24 cellular contexts compared by ENCODE assay signal in genomic region chr2:2831656-2832055, GRCh38.
DNase-seq lines count a peak whose midpoint lies in the region; TF ChIP-seq lines count a peak whose summit lies in the region.
"Had no signal": no experiment of that assay in that cellular context is flagged by ENCODE, and none has a peak within 500 bp of the region (broad histone marks: within the 10 kb centered on the region; RNA-seq: fewer than 3 reads in every experiment).

No MANE protein-coding gene starts in this region.

- H3K79me2 ChIP-seq in OCI-LY1 (ENCODE audit: insufficient read depth, low read length) (no peaks in the 10 kb centered on the region), parathyroid adenoma (no peaks in the 10 kb centered on the region)

- H3K9me3 Mint-ChIP-seq in glutamatergic neuron (ENCODE audit: unreplicated experiment) = peaks cover 7% of the 10 kb centered on the region
- H3K9me3 Mint-ChIP-seq: activated CD8-positive, alpha-beta T cell treated with anti-CD3 and anti-CD28 coated beads for 36 hours; neural crest cell had no signal

- H4K20me1 ChIP-seq in OCI-LY1 (ENCODE audit: insufficient read depth, low read length) = no peaks in the 10 kb centered on the region

- TF ChIP-seq CTCF in OCI-LY1 (IDR thresholded peaks at IDR 0.05; ENCODE audit: low read length) = peak; percentile 11; the same call in 1 of the 2 replicates
- TF ChIP-seq CTCF in glutamatergic neuron (IDR thresholded peaks at IDR 0.05; ENCODE audit: partially characterized antibody, unreplicated experiment) = no peak
- no peak for TF ChIP-seq CTCF in parathyroid adenoma (IDR thresholded peaks at IDR 0.05)
- no peak for TF ChIP-seq CTCF in GM10266 (IDR thresholded peaks at IDR 0.05; ENCODE audit: control insufficient read depth, insufficient read depth, low read depth, missing control alignments)

- H3K27me3 Mint-ChIP-seq in glutamatergic neuron (ENCODE audit: unreplicated experiment) = peaks cover 2% of the 10 kb centered on the region
- H3K27me3 Mint-ChIP-seq: activated CD8-positive, alpha-beta T cell treated with anti-CD3 and anti-CD28 coated beads for 36 hours; effector memory CD8-positive, alpha-beta T cell had no signal

- peaks cover 8% of the 10 kb centered on the region for H3K4me1 Mint-ChIP-seq in glutamatergic neuron (ENCODE audit: low read depth, unreplicated experiment)
- H3K4me1 Mint-ChIP-seq: B cell had no signal

- H3K27ac Mint-ChIP-seq in glutamatergic neuron (ENCODE audit: unreplicated experiment) = peak overlapping the region; percentile 36
- H3K27ac Mint-ChIP-seq: activated CD8-positive, alpha-beta T cell treated with anti-CD3 and anti-CD28 coated beads for 36 hours; B cell; effector memory CD8-positive, alpha-beta T cell had no signal

- H2AFZ ChIP-seq in OCI-LY1 (ENCODE audit: low read length) (no peak overlapping the region), parathyroid adenoma (peak overlapping the region; percentile 64)

- H3K9me2 ChIP-seq in OCI-LY1 (ENCODE audit: low read depth, low read length) = no peaks in the 10 kb centered on the region

- H3K27ac ChIP-seq in OCI-LY1 (ENCODE audit: low read depth, low read length, poor library complexity, severe bottlenecking) (no peak overlapping the region), parathyroid adenoma (no peak overlapping the region)
- H3K27ac ChIP-seq: ascending aorta had no signal

- H3K4me3 ChIP-seq in OCI-LY1 (ENCODE audit: low read depth, low read length, poor library complexity, severe bottlenecking) = no peak overlapping the region
- H3K4me3 ChIP-seq in parathyroid adenoma (ENCODE audit: low read depth, low read length) = no peak overlapping the region
- H3K4me3 ChIP-seq: ascending aorta, K562 had no signal

- DNase-seq in NCI-H146 (lab: John Stamatoyannopoulos, UW) (peak; percentile 23), NCI-H146 treated with DMSO at 0.1 percent for 48 hours (lab: John Stamatoyannopoulos, UW; ENCODE audit: unreplicated experiment) (no peak), glutamatergic neuron (peak; percentile 52), ACHN (no peak), anterior cingulate cortex (lab: John Stamatoyannopoulos, UW) (no peak), GM10266 (ENCODE audit: extremely low spot score) (no peak)
- DNase-seq: 8988T; activated CD4-positive, CD25-positive, alpha-beta regulatory T cell; activated CD8-positive, alpha-beta T cell treated with anti-CD3 and anti-CD28 coated beads for 36 hours; activated naive CD4-positive, alpha-beta T cell treated with anti-CD3 and anti-CD28 coated beads, Interleukin-2, amount 50 U/mL, for 16 hours; activated T-cell treated with anti-CD3 and anti-CD28 coated beads, Interleukin-2, amount 50 U/mL, for 48 hours; Caco-2; cerebellar nuclear complex; effector memory CD8-positive, alpha-beta T cell; left colon; midbrain; NCI-H1930; T-helper 9 cell had no signal

- H3K9ac ChIP-seq in OCI-LY1 (ENCODE audit: low read length) (no peak overlapping the region), parathyroid adenoma (no peak overlapping the region)

- H3K9me3 ChIP-seq in OCI-LY1 (ENCODE audit: low read length) (no peaks in the 10 kb centered on the region), parathyroid adenoma (ENCODE audit: control insufficient read depth, low read length) (no peaks in the 10 kb centered on the region)
- H3K9me3 ChIP-seq: ascending aorta, Caco-2 had no signal

- H3F3A ChIP-seq in OCI-LY1 (ENCODE audit: insufficient read depth, low read length) = no peaks in the 10 kb centered on the region

- in situ Hi-C loops in ACHN (cut with HindIII; ENCODE audit: low pct_ligation_motif_present, low pct_unique_long_range_greater_than_20kb, low sequenced_read_pairs) = no loop called here

- H3K4me1 ChIP-seq in OCI-LY1 (ENCODE audit: insufficient read depth, low read length, severe bottlenecking) (no peaks in the 10 kb centered on the region), parathyroid adenoma (peaks cover 7% of the 10 kb centered on the region)
- H3K4me1 ChIP-seq: ascending aorta, Caco-2 had no signal

- H3K36me3 Mint-ChIP-seq in glutamatergic neuron (ENCODE audit: unreplicated experiment) = peaks cover 4% of the 10 kb centered on the region

- H3K4me2 ChIP-seq in OCI-LY1 (ENCODE audit: low read length) (no peak overlapping the region), parathyroid adenoma (ENCODE audit: low read length) (no peak overlapping the region)

- H3K4me3 Mint-ChIP-seq in glutamatergic neuron (ENCODE audit: unreplicated experiment) = peak overlapping the region; percentile 26
- H3K4me3 Mint-ChIP-seq: activated CD8-positive, alpha-beta T cell treated with anti-CD3 and anti-CD28 coated beads for 36 hours; B cell; effector memory CD8-positive, alpha-beta T cell; neural crest cell had no signal

- no peaks in the 10 kb centered on the region for H3K36me3 ChIP-seq in OCI-LY1 (ENCODE audit: insufficient read depth, low read length)
- H3K36me3 ChIP-seq in parathyroid adenoma (ENCODE audit: control insufficient read depth, insufficient read depth, low read length) = no peaks in the 10 kb centered on the region
- H3K36me3 ChIP-seq: ascending aorta had no signal

- H3K27me3 ChIP-seq in OCI-LY1 (ENCODE audit: insufficient read depth, low read length) (no peaks in the 10 kb centered on the region), parathyroid adenoma (ENCODE audit: control insufficient read depth, insufficient read depth, low read length) (no peaks in the 10 kb centered on the region)
- H3K27me3 ChIP-seq: ascending aorta had no signal

Comparison
In these comparisons a context has a peak if more than half of its experiments do, and no peak if none do; other contexts are left out.
1. DNase-seq: peak in NCI-H146 (single experiment) and glutamatergic neuron (single experiment); none in NCI-H146 treated with DMSO at 0.1 percent for 48 hours (single experiment), ACHN (single experiment), anterior cingulate cortex (0 of 58) and GM10266 (single experiment).